In genomic region chr15:60479711-60480110, GRCh38 we compare ENCODE assay signal across 8 cellular contexts.
DNase-seq lines count a peak whose midpoint lies in the region; ATAC-seq lines count a peak whose summit lies in the region.

No MANE protein-coding gene starts in this region.

- ATAC-seq in GM19351 (IDR thresholded peaks at IDR 0.05; ENCODE audit: unreplicated experiment): no peak
- ATAC-seq in GM21717 (IDR thresholded peaks at IDR 0.05; ENCODE audit: unreplicated experiment): no peak
- ATAC-seq in GM18909 (IDR thresholded peaks at IDR 0.05; ENCODE audit: poor library complexity, unreplicated experiment): no peak

- peak overlapping the region; percentile 76 for H3K4me3 ChIP-seq in iPS-18c (ENCODE audit: insufficient read depth, low read depth, low read length)

- DNase-seq in activated T-cell treated with anti-CD3 and anti-CD28 coated beads, Interleukin-2, amount 50 U/mL, for 24 hours: no peak
- no peak for DNase-seq in activated T-cell treated with anti-CD3 and anti-CD28 coated beads, Interleukin-2, amount 50 U/mL, for 48 hours
- peak; percentile 4 for DNase-seq in activated CD4-positive, alpha-beta T cell treated with anti-CD3 and anti-CD28 coated beads, Interleukin-2, amount 50 U/mL, for 1 hour
- no peak for DNase-seq in substantia nigra (lab: John Stamatoyannopoulos, UW)

- no peaks in the 10 kb centered on the region for H3K27me3 Mint-ChIP-seq in activated T-cell treated with anti-CD3 and anti-CD28 coated beads, Interleukin-2, amount 50 U/mL, for 24 hours

- H3K27ac Mint-ChIP-seq in activated T-cell treated with anti-CD3 and anti-CD28 coated beads, Interleukin-2, amount 50 U/mL, for 24 hours: peak overlapping the region; percentile 99

- H3K36me3 Mint-ChIP-seq in activated T-cell treated with anti-CD3 and anti-CD28 coated beads, Interleukin-2, amount 50 U/mL, for 24 hours (ENCODE audit: low read depth): peaks cover 44% of the 10 kb centered on the region

- no peaks in the 10 kb centered on the region for H3K9me3 Mint-ChIP-seq in activated T-cell treated with anti-CD3 and anti-CD28 coated beads, Interleukin-2, amount 50 U/mL, for 24 hours

- H3K4me1 Mint-ChIP-seq in activated T-cell treated with anti-CD3 and anti-CD28 coated beads, Interleukin-2, amount 50 U/mL, for 24 hours (ENCODE audit: low read depth): peaks cover 68% of the 10 kb centered on the region

- peak overlapping the region; percentile 98 for H3K4me3 Mint-ChIP-seq in activated T-cell treated with anti-CD3 and anti-CD28 coated beads, Interleukin-2, amount 50 U/mL, for 24 hours

- peak overlapping the region; percentile 89 for H3K27ac ChIP-seq in substantia nigra (ENCODE audit: low read depth, low read length, poor library complexity, severe bottlenecking)

- H3K9me3 ChIP-seq in iPS-18c (ENCODE audit: control insufficient read depth, insufficient read depth, low read length): no peaks in the 10 kb centered on the region
